ENCODE assay signal across 16 cellular contexts in genomic region chrX:70445197-70445656, GRCh38. TPM values are rescaled to one million over a fixed set of nuclear protein-coding genes. Genes with fewer than 3 reads are reported as not detected.
DNase-seq lines count a peak whose midpoint lies in the region; FAIRE-seq and TF ChIP-seq lines count a peak whose summit lies in the region.
"Had no signal": no experiment of that assay in that cellular context is flagged by ENCODE, and none has a peak within 500 bp of the region (broad histone marks: within the 10 kb centered on the region; RNA-seq: fewer than 3 reads in every experiment).

No MANE protein-coding gene starts in this region.

- TF ChIP-seq CTCF in H1 (IDR thresholded peaks at IDR 0.05; ENCODE audit: control extremely low read depth in 1 of 3, insufficient read depth in 1 of 3, low read depth in 1 of 3, low read length in 3 of 3) = no peak
- TF ChIP-seq CTCF in osteoblast (IDR thresholded peaks at IDR 0.05; ENCODE audit: extremely low read depth, low read depth, low read length) = no peak

- H3K23ac ChIP-seq in H1 (ENCODE audit: insufficient read length) = no peak overlapping the region
- no peak overlapping the region for H3K23ac ChIP-seq in mesenchymal stem cell (ENCODE audit: low read length in 2 of 2)

- H4K91ac ChIP-seq in H1 (replicated peaks; ENCODE audit: insufficient read length, low read length) = no peak overlapping the region
- no peak overlapping the region for H4K91ac ChIP-seq in mesenchymal stem cell (ENCODE audit: low read length)

- H2BK120ac ChIP-seq in H1 (replicated peaks; ENCODE audit: low read depth, low read length) = no peak overlapping the region
- H2BK120ac ChIP-seq in mesenchymal stem cell (ENCODE audit: low read depth, low read length) = no peak overlapping the region

- H3K4me3 ChIP-seq in HUES6 (ENCODE audit: low read depth, low read length) (peak overlapping the region; percentile 30; the same call in 1 of the 2 replicates), H1 (ENCODE audit: extremely low read depth in 1 of 4, insufficient read depth in 2 of 4, low read depth in 3 of 4, low read length in 4 of 4) (peak overlapping the region; percentile 2 to 54 (median 10); a peak in 4 of 8 replicates), osteoblast (ENCODE audit: insufficient read depth, low read length) (no peak overlapping the region), mesenchymal stem cell (ENCODE audit: insufficient read depth in 1 of 2, low read depth in 1 of 2, low read length in 2 of 2) (no peak overlapping the region)
- H3K4me3 ChIP-seq: smooth muscle cell had no signal

- no peak overlapping the region for H2BK20ac ChIP-seq in H1 (ENCODE audit: low read length)

- H3K18ac ChIP-seq in H1 (ENCODE audit: extremely low read depth, low read length) (no peak overlapping the region), mesenchymal stem cell (ENCODE audit: low read depth in 1 of 2, low read length in 2 of 2) (no peak overlapping the region)

- CTCF ChIA-PET in H1 (lab: Charles Lee; ENCODE audit: partially characterized antibody) = no interaction called here

- H3K14ac ChIP-seq in H1 (ENCODE audit: insufficient read length) (no peak overlapping the region), mesenchymal stem cell (ENCODE audit: low read length in 2 of 2) (no peak overlapping the region)

- no peaks in the 10 kb centered on the region; the same call in 1 of the 2 replicates for H3K23me2 ChIP-seq in H1 (ENCODE audit: low read depth, low read length)

- H3K9ac ChIP-seq in HUES6 (ENCODE audit: low read length) (no peak overlapping the region), H1 (replicated peaks in 1 of 4; ENCODE audit: extremely low read depth in 1 of 4, low read depth in 3 of 4, low read length in 3 of 4) (no peak overlapping the region), mesenchymal stem cell (ENCODE audit: low read length) (no peak overlapping the region)

- TF ChIP-seq EP300 in H1 (IDR thresholded peaks at IDR 0.05; ENCODE audit: borderline replicate concordance in 1 of 2, low read depth in 2 of 2, low read length in 2 of 2) = no peak

- no peaks in the 10 kb centered on the region for H3K36me3 ChIP-seq in HUES6 (ENCODE audit: control insufficient read depth, insufficient read depth, low read length)
- H3K36me3 ChIP-seq in H1 (ENCODE audit: control insufficient read depth in 2 of 4, insufficient read depth in 4 of 4, low read length in 3 of 4) = no peaks in the 10 kb centered on the region
- no peaks in the 10 kb centered on the region for H3K36me3 ChIP-seq in osteoblast (ENCODE audit: insufficient read depth, low read length)
- no peaks in the 10 kb centered on the region for H3K36me3 ChIP-seq in mesenchymal stem cell (ENCODE audit: control insufficient read depth in 1 of 2, insufficient read depth in 2 of 2, low read depth in 1 of 2, low read length in 2 of 2)
- H3K36me3 ChIP-seq: neutrophil had no signal

- WGBS in H1 (ENCODE audit: extremely low coverage in 1 of 2, insufficient coverage in 1 of 2, insufficient read length in 1 of 2, insufficient replicate concordance in 2 of 2, low coverage in 1 of 2, low lambda C conversion rate in 2 of 2, missing lambda C conversion rate in 1 of 2), 2 experiments = 18% methylated on average over 7 of the region's 28 CpGs; no CpG with 5 or more reads in 1 of the 2 experiments
- WGBS in mesenchymal stem cell = 54% methylated on average over 21 of the region's 28 CpGs

- POLR2A ChIA-PET in H1 (lab: Charles Lee; ENCODE audit: partially characterized antibody) = interaction anchor here (3.0 kb wide), 1 partner anchor 10 kb away, joined by 22 read pairs; no protein-coding TSS in a partner anchor

- no peak overlapping the region for H2AK5ac ChIP-seq in H1 (ENCODE audit: low read depth, low read length)
- no peak overlapping the region for H2AK5ac ChIP-seq in mesenchymal stem cell (ENCODE audit: low read length, severe bottlenecking)

- H3K4ac ChIP-seq in H1 (replicated peaks; ENCODE audit: insufficient read length, low read depth, low read length) (no peak overlapping the region), mesenchymal stem cell (ENCODE audit: low read depth in 1 of 2, low read length in 2 of 2) (no peak overlapping the region)

- no peak for TF ChIP-seq POLR2A in H1 (IDR thresholded peaks at IDR 0.05; ENCODE audit: control extremely low read depth in 1 of 2, low read depth in 2 of 2, low read length in 2 of 2)

- no peak overlapping the region for H3K56ac ChIP-seq in H1 (replicated peaks; ENCODE audit: insufficient read length, low read depth, low read length)

- no peaks in the 10 kb centered on the region for H3K4me1 ChIP-seq in HUES6 (ENCODE audit: control insufficient read depth, insufficient read depth, low read length)
- no peaks in the 10 kb centered on the region; a peak in 1 of 7 replicates for H3K4me1 ChIP-seq in H1 (replicated peaks in 1 of 4; ENCODE audit: control insufficient read depth in 3 of 4, insufficient read depth in 4 of 4, low read length in 3 of 4)
- H3K4me1 ChIP-seq in osteoblast (ENCODE audit: insufficient read depth, low read length) = no peaks in the 10 kb centered on the region
- H3K4me1 ChIP-seq in mesenchymal stem cell (ENCODE audit: control insufficient read depth, insufficient read depth, low read depth, low read length) = peaks cover 2% of the 10 kb centered on the region
- H3K4me1 ChIP-seq: Caco-2 had no signal

- H3K4me2 ChIP-seq in H1 (ENCODE audit: insufficient read depth in 1 of 2, low read depth in 2 of 2, low read length in 2 of 2) (peak overlapping the region; percentile 60 to 68), osteoblast (ENCODE audit: insufficient read depth, low read length) (no peak overlapping the region), mesenchymal stem cell (ENCODE audit: low read length, poor library complexity, severe bottlenecking) (no peak overlapping the region)

- DNase-seq in DMS53 (lab: John Stamatoyannopoulos, UW) (peak; percentile 9), DMS53 treated with DMSO at 0.1 percent for 48 hours (lab: John Stamatoyannopoulos, UW; ENCODE audit: unreplicated experiment) (no peak), H1 (ENCODE audit: low read depth in 1 of 2, low spot score in 2 of 2) (no peak), osteoblast (ENCODE audit: insufficient read length, low spot score, missing footprints) (peak; percentile 59), DMS79 (lab: John Stamatoyannopoulos, UW) (no peak), NCI-H2196 treated with DMSO at 0.1 percent for 48 hours (lab: John Stamatoyannopoulos, UW; ENCODE audit: unreplicated experiment) (no peak), mesenchymal stem cell (no peak)
- DNase-seq: effector CD8-positive, alpha-beta T cell; left cardiac atrium; SW 1271; trophoblast cell had no signal

- TF ChIP-seq RAD21 in H1 (IDR thresholded peaks at IDR 0.05 in 1 of 2, conservative IDR thresholded peaks at IDR 0.05 in 1 of 2; ENCODE audit: low read depth in 2 of 2, low read length in 2 of 2) = no peak; a peak in 1 of 4 replicates

- H4K5ac ChIP-seq in H1 (ENCODE audit: insufficient read length, low read depth, low read length) = no peak overlapping the region

- H2BK5ac ChIP-seq in H1 (ENCODE audit: low read depth, low read length) (no peak overlapping the region), mesenchymal stem cell (ENCODE audit: low read depth, low read length, poor library complexity, severe bottlenecking) (no peak overlapping the region)

- no peak overlapping the region for H2BK12ac ChIP-seq in H1 (ENCODE audit: low read depth, low read length)
- no peak overlapping the region for H2BK12ac ChIP-seq in mesenchymal stem cell (ENCODE audit: low read length in 2 of 2)

- H2BK15ac ChIP-seq in H1 (ENCODE audit: low read length) (no peak overlapping the region), mesenchymal stem cell (ENCODE audit: low read depth, poor library complexity, severe bottlenecking) (no peak overlapping the region)

- peaks cover 22% of the 10 kb centered on the region; the same call in 1 of the 2 replicates for H3K9me3 ChIP-seq in HUES6 (ENCODE audit: control insufficient read depth, insufficient read depth, low read depth, low read length)
- H3K9me3 ChIP-seq in H1 (ENCODE audit: insufficient read depth in 2 of 2, low read depth in 1 of 2, low read length in 1 of 2) = no peaks in the 10 kb centered on the region
- no peaks in the 10 kb centered on the region for H3K9me3 ChIP-seq in osteoblast (ENCODE audit: low read depth, low read length)
- no peaks in the 10 kb centered on the region for H3K9me3 ChIP-seq in mesenchymal stem cell (ENCODE audit: control insufficient read depth, low read length)
- H3K9me3 ChIP-seq: Caco-2, neutrophil had no signal

- no peak overlapping the region for H3K27ac ChIP-seq in HUES6 (ENCODE audit: low read depth, low read length)
- no peak overlapping the region for H3K27ac ChIP-seq in H1 (ENCODE audit: low read depth, low read length)
- no peak overlapping the region for H3K27ac ChIP-seq in osteoblast (ENCODE audit: low read depth, low read length)
- no peak overlapping the region for H3K27ac ChIP-seq in mesenchymal stem cell (ENCODE audit: low read length, poor library complexity, severe bottlenecking)
- H3K27ac ChIP-seq: 22Rv1, neutrophil had no signal

- H3K27me3 ChIP-seq in HUES6 (ENCODE audit: control insufficient read depth, insufficient read depth, low read length) (peaks cover 72% of the 10 kb centered on the region), H1 (replicated peaks in 1 of 4; ENCODE audit: control insufficient read depth in 3 of 4, extremely low read depth in 1 of 4, insufficient read depth in 3 of 4, low read length in 3 of 4) (peaks cover 0 to 12% (median 10%) of the 10 kb centered on the region in 4 experiments; a peak in 4 of 7 replicates), osteoblast (ENCODE audit: insufficient read depth, low read length) (peaks cover 44% of the 10 kb centered on the region), mesenchymal stem cell (ENCODE audit: control insufficient read depth in 1 of 2, insufficient read depth in 1 of 2, low read length in 2 of 2) (peaks cover 39 to 77% of the 10 kb centered on the region in 2 experiments)

- H3K79me2 ChIP-seq in H1 (ENCODE audit: control insufficient read depth in 1 of 2, insufficient read depth in 2 of 2, low read length in 2 of 2) (no peaks in the 10 kb centered on the region), osteoblast (ENCODE audit: insufficient read depth, low read length) (no peaks in the 10 kb centered on the region)

- H4K20me1 ChIP-seq in H1 (replicated peaks in 1 of 2; ENCODE audit: control insufficient read depth in 1 of 2, insufficient read depth in 2 of 2, low read length in 2 of 2) (no peaks in the 10 kb centered on the region), osteoblast (ENCODE audit: insufficient read depth, low read length) (no peaks in the 10 kb centered on the region)

- H4K8ac ChIP-seq in H1 (ENCODE audit: extremely low read depth, insufficient read depth, low read length) (no peak overlapping the region; the same call in none of the 2 replicates), mesenchymal stem cell (ENCODE audit: low read length) (no peak overlapping the region)

- H3K79me1 ChIP-seq in H1 (ENCODE audit: low read depth, low read length) (no peaks in the 10 kb centered on the region), mesenchymal stem cell (replicated peaks; ENCODE audit: low read length, poor library complexity, severe bottlenecking) (no peaks in the 10 kb centered on the region)

- no peak overlapping the region for H2AFZ ChIP-seq in H1 (ENCODE audit: low read length)
- H2AFZ ChIP-seq in osteoblast (ENCODE audit: low read length) = no peak overlapping the region
- no peak overlapping the region for H2AFZ ChIP-seq in mesenchymal stem cell (ENCODE audit: low read depth, low read length)

- FAIRE-seq in H1 (lab: Jason Lieb, UNC) = no peak

RNA-seq across cellular contexts. Expression of gene DLG3, which starts 0.6 kb away (rescaled TPM):
- 57.1 and 63.8 TPM in 2 replicates for total RNA-seq in H1 (2021; fragmentation: NEBNext Ultra II Directional; extraction: Animal tissue kit (Norgen Biotek cat#: 25700))
- 22.4 and 29.2 TPM in 2 replicates for polyA plus RNA-seq in H1 (2011; rRNA removed)
- 33.4 TPM for polyA plus RNA-seq in H1 (2011; cell fraction: cytosol; rRNA removed)
- polyA plus RNA-seq in H1 (2011; cell fraction: nucleus; rRNA removed) = 27.1 TPM
- polyA plus RNA-seq in H1 (2012, experiment 1 of 2) = 35.3 to 48.6 TPM (median 37.3 TPM) in 4 replicates
- polyA plus RNA-seq in H1 (2012, experiment 2 of 2) = 11.5 TPM
- polyA plus RNA-seq in H1 (2013, experiment 1 of 2) = 32.3 TPM
- 36.5 TPM for polyA plus RNA-seq in H1 (2013, experiment 2 of 2)
- polyA minus RNA-seq in H1 (2011; rRNA and poly(A)+ RNA removed) = 60.1 and 65.3 TPM in 2 replicates
- 35.3 TPM for polyA minus RNA-seq in H1 (2011; cell fraction: cytosol; rRNA and poly(A)+ RNA removed)
- polyA minus RNA-seq in H1 (2011; cell fraction: nucleus; rRNA and poly(A)+ RNA removed) = 28.0 TPM
- total RNA-seq in osteoblast = 7.7 and 8.0 TPM in 2 replicates
- 18.9 TPM for polyA plus RNA-seq in mesenchymal stem cell (2013, experiment 1 of 2)
- 18.3 TPM for polyA plus RNA-seq in mesenchymal stem cell (2013, experiment 2 of 2)

RNA-seq across cellular contexts. Expression of gene GDPD2, which starts 22.1 kb away (rescaled TPM):
- total RNA-seq in H1 (2021; fragmentation: NEBNext Ultra II Directional; extraction: Animal tissue kit (Norgen Biotek cat#: 25700)) = 25.6 and 27.6 TPM in 2 replicates
- polyA plus RNA-seq in H1 (2011; rRNA removed) = 68.3 and 75.5 TPM in 2 replicates
- polyA plus RNA-seq in H1 (2011; cell fraction: cytosol; rRNA removed) = 65.1 TPM
- polyA plus RNA-seq in H1 (2011; cell fraction: nucleus; rRNA removed) = 110 TPM
- 36.7 to 48.2 TPM (median 43.9 TPM) in 4 replicates for polyA plus RNA-seq in H1 (2012, experiment 1 of 2)
- polyA plus RNA-seq in H1 (2012, experiment 2 of 2) = 44.3 TPM
- 24.1 TPM for polyA plus RNA-seq in H1 (2013, experiment 1 of 2)
- 20.7 TPM for polyA plus RNA-seq in H1 (2013, experiment 2 of 2)
- polyA minus RNA-seq in H1 (2011; rRNA and poly(A)+ RNA removed) = 75.6 and 86.0 TPM in 2 replicates
- polyA minus RNA-seq in H1 (2011; cell fraction: cytosol; rRNA and poly(A)+ RNA removed) = 23.3 TPM
- 30.4 TPM for polyA minus RNA-seq in H1 (2011; cell fraction: nucleus; rRNA and poly(A)+ RNA removed)
- total RNA-seq in osteoblast = not detected in 2 replicates
- not detected for polyA plus RNA-seq in mesenchymal stem cell (2013, experiment 1 of 2)
- polyA plus RNA-seq in mesenchymal stem cell (2013, experiment 2 of 2) = not detected
- total RNA-seq: left cardiac atrium, smooth muscle cell had no signal
- polyA plus RNA-seq: smooth muscle cell had no signal

Comparison
In these comparisons a context has a peak if more than half of its experiments do, and no peak if none do; other contexts are left out.
1. DNase-seq: peak in DMS53 (single experiment) and osteoblast (single experiment); none in DMS53 treated with DMSO at 0.1 percent for 48 hours (single experiment), H1 (0 of 2), DMS79 (single experiment), NCI-H2196 treated with DMSO at 0.1 percent for 48 hours (single experiment) and mesenchymal stem cell (single experiment).
2. H3K4me3 ChIP-seq: peak in HUES6 (single experiment) and H1 (4 of 4); none in osteoblast (single experiment) and mesenchymal stem cell (0 of 2).
3. H3K4me2 ChIP-seq: peak in H1 (2 of 2); none in osteoblast (single experiment) and mesenchymal stem cell (single experiment).
4. RNA of gene GDPD2, which starts 22.1 kb away (total RNA-seq): 25.6 to 27.6 TPM in H1; not detected in osteoblast; every median in the first group is over 10 times any median in the second.